ENCODE assay signal across 22 cellular contexts in genomic region chr16:85279402-85279801, GRCh38.
DNase-seq lines count a peak whose midpoint lies in the region; ATAC-seq, FAIRE-seq and TF ChIP-seq lines count a peak whose summit lies in the region.
"Had no signal": no experiment of that assay in that cellular context is flagged by ENCODE, and none has a peak within 500 bp of the region (broad histone marks: within the 10 kb centered on the region; RNA-seq: fewer than 3 reads in every experiment).

No MANE protein-coding gene starts in this region.

- H3K36me3 Mint-ChIP-seq in natural killer cell treated with Interleukin-12 subunit alpha and Interleukin-12 subunit beta and Interleukin-15 and Interleukin-18, amount 100 ng/mL, for 72 hours, result no peaks in the 10 kb centered on the region
- H3K36me3 Mint-ChIP-seq: CD14-positive monocyte had no signal

- TF ChIP-seq RAD21 in K562 (CRISPR knock-in tag; conservative IDR thresholded peaks at IDR 0.05 in 1 of 2, IDR thresholded peaks at IDR 0.05 in 1 of 2), result no peak

- no peak overlapping the region for H2AFZ ChIP-seq in K562 (ENCODE audit: low read depth, low read length)
- H2AFZ ChIP-seq in hepatocyte, result no peak overlapping the region
- H2AFZ ChIP-seq in smooth muscle cell (ENCODE audit: low read depth), result no peak overlapping the region

- no peak for TF ChIP-seq EP300 in K562 (IDR thresholded peaks at IDR 0.05; ENCODE audit: low read length)

- H3K79me2 ChIP-seq in K562 (ENCODE audit: control insufficient read depth, insufficient read depth, low read length) (peaks cover 5% of the 10 kb centered on the region; the same call in 1 of the 3 replicates), hepatocyte (peaks cover 13% of the 10 kb centered on the region), smooth muscle cell (ENCODE audit: low read depth) (peaks cover 8% of the 10 kb centered on the region)

- H3K9me1 ChIP-seq in K562 (ENCODE audit: control insufficient read depth, insufficient read depth, low read length), result no peaks in the 10 kb centered on the region

- no peak for TF ChIP-seq POLR2A in K562 (conservative IDR thresholded peaks at IDR 0.05)

- H3K4me1 ChIP-seq in BLaER1 treated with 17β-estradiol and CSF1 and Interleukin-3, amounts not matched to agents 10 nM and 100 nM, result peaks cover 26 to 100% (median 96%) of the 10 kb centered on the region in 10 experiments
- H3K4me1 ChIP-seq in K562 (replicated peaks in 1 of 2; ENCODE audit: control insufficient read depth in 2 of 2, insufficient read depth in 2 of 2, low read length in 2 of 2) (peaks cover 10 to 52% of the 10 kb centered on the region in 2 experiments), hepatocyte (ENCODE audit: insufficient read depth) (peaks cover 6% of the 10 kb centered on the region), smooth muscle cell (ENCODE audit: low read depth) (peaks cover 22% of the 10 kb centered on the region)

- H3K4me3 Mint-ChIP-seq in natural killer cell treated with Interleukin-12 subunit alpha and Interleukin-12 subunit beta and Interleukin-15 and Interleukin-18, amount 100 ng/mL, for 72 hours, result no peak overlapping the region
- H3K4me3 Mint-ChIP-seq: CD14-positive monocyte, HFFc6 had no signal

- H4K20me1 ChIP-seq in BLaER1 treated with 17β-estradiol and CSF1 and Interleukin-3, amounts not matched to agents 10 nM and 100 nM, result peaks cover 0 to 10% (median 0%) of the 10 kb centered on the region in 11 experiments; a peak in 2 of 22 replicates
- H4K20me1 ChIP-seq in K562 (replicated peaks; ENCODE audit: control insufficient read depth, insufficient read depth, low read length) (peaks cover 38% of the 10 kb centered on the region), hepatocyte (ENCODE audit: insufficient read depth, poor library complexity, severe bottlenecking) (peaks cover 8% of the 10 kb centered on the region), smooth muscle cell (ENCODE audit: low read depth) (peaks cover 97% of the 10 kb centered on the region)

- no peaks in the 10 kb centered on the region for H3K9me2 ChIP-seq in hepatocyte (replicated peaks; ENCODE audit: insufficient read depth)

- POLR2A ChIA-PET in K562 (lab: Yijun Ruan, JAX), result interaction anchor here (0.6 to 1.6 kb wide), 4 partner anchors 10 to 49 kb away, joined by 4 to 7 read pairs (median 5); no protein-coding TSS in a partner anchor

- no TSS peak for BruUV-seq in K562 (replicated peaks; lab: Mats Ljungman, UMichigan)

- H3K4me3 ChIP-seq in BLaER1 treated with 17β-estradiol and CSF1 and Interleukin-3, amounts not matched to agents 10 nM and 100 nM, result peak overlapping the region in 3 of 10 experiments; percentile 1 to 13 (median 3); a peak in 3 of 20 replicates
- no peak overlapping the region for H3K4me3 ChIP-seq in K562
- no peak overlapping the region for H3K4me3 ChIP-seq in hepatocyte
- H3K4me3 ChIP-seq in smooth muscle cell, result no peak overlapping the region

- no peaks in the 10 kb centered on the region for H3K4me1 Mint-ChIP-seq in natural killer cell treated with Interleukin-12 subunit alpha and Interleukin-12 subunit beta and Interleukin-15 and Interleukin-18, amount 100 ng/mL, for 72 hours (ENCODE audit: low read depth in 2 of 2)
- H3K4me1 Mint-ChIP-seq: CD14-positive monocyte had no signal

- H3K36me3 ChIP-seq in BLaER1 treated with 17β-estradiol and CSF1 and Interleukin-3, amounts not matched to agents 10 nM and 100 nM, result no peaks in the 10 kb centered on the region
- H3K36me3 ChIP-seq in K562 (ENCODE audit: control insufficient read depth, insufficient read depth, low read length) (no peaks in the 10 kb centered on the region), hepatocyte (replicated peaks; ENCODE audit: insufficient read depth, low read depth) (no peaks in the 10 kb centered on the region), smooth muscle cell (ENCODE audit: low read depth) (no peaks in the 10 kb centered on the region)

- no peaks in the 10 kb centered on the region for H3K9me3 ChIP-seq in BLaER1 treated with 17β-estradiol and CSF1 and Interleukin-3, amounts not matched to agents 10 nM and 100 nM (replicated peaks in 1 of 11)
- no peaks in the 10 kb centered on the region for H3K9me3 ChIP-seq in K562 (replicated peaks; ENCODE audit: control insufficient read depth, insufficient read depth, low read depth, low read length)
- no peaks in the 10 kb centered on the region for H3K9me3 ChIP-seq in hepatocyte (ENCODE audit: low read depth)
- no peaks in the 10 kb centered on the region for H3K9me3 ChIP-seq in smooth muscle cell (replicated peaks; ENCODE audit: low read depth)

- TF ChIP-seq CTCF in K562 (IDR thresholded peaks at IDR 0.05 in 2 of 3, conservative IDR thresholded peaks at IDR 0.05 in 1 of 3; ENCODE audit: insufficient read depth in 2 of 3, low read depth in 1 of 3, low read length in 3 of 3), result no peak
- TF ChIP-seq CTCF in hepatocyte (IDR thresholded peaks at IDR 0.05; ENCODE audit: poor library complexity), result no peak
- TF ChIP-seq CTCF in smooth muscle cell (IDR thresholded peaks at IDR 0.05; ENCODE audit: borderline replicate concordance, insufficient read depth, poor library complexity, severe bottlenecking), result no peak

- H3K9me3 Mint-ChIP-seq in natural killer cell treated with Interleukin-12 subunit alpha and Interleukin-12 subunit beta and Interleukin-15 and Interleukin-18, amount 100 ng/mL, for 72 hours, result no peaks in the 10 kb centered on the region
- H3K9me3 Mint-ChIP-seq: CD14-positive monocyte, HFFc6 had no signal

- DNase-seq in K562 (ENCODE audit: extremely low read depth in 1 of 4, low spot score in 3 of 4), result no peak
- no peak for DNase-seq in hepatocyte (ENCODE audit: low spot score)
- DNase-seq in smooth muscle cell (lab: John Stamatoyannopoulos, UW; ENCODE audit: unreplicated experiment), result no peak
- DNase-seq in OCI-M1 (lab: John Stamatoyannopoulos, UW), result no peak
- no peak for DNase-seq in hippocampal formation (lab: John Stamatoyannopoulos, UW)
- no peak for DNase-seq in natural killer cell treated with Interleukin-12 subunit alpha and Interleukin-12 subunit beta and Interleukin-15 and Interleukin-18, amount 100 ng/mL, for 72 hours (ENCODE audit: low spot score)
- DNase-seq: AML-193, DMS53, GDM1, HFFc6, KG1, NCI-H1092 treated with DMSO at 0.1 percent for 48 hours, NCI-H1436 treated with DMSO at 0.1 percent for 48 hours, NCI-H1930, NCI-H510A, SIG-M5 had no signal

- WGBS in K562 (ENCODE audit: insufficient coverage, low coverage, missing lambda C conversion rate), result 96% methylated on average over 4 of the region's 4 CpGs
- 87% methylated on average over 4 of the region's 4 CpGs for WGBS in hepatocyte (ENCODE audit: low lambda C conversion rate, missing lambda C conversion rate)
- 72% methylated on average over 4 of the region's 4 CpGs for WGBS in smooth muscle cell (ENCODE audit: low lambda C conversion rate)

- H3K9ac ChIP-seq in BLaER1 treated with 17β-estradiol and CSF1 and Interleukin-3, amounts not matched to agents 10 nM and 100 nM, result peak overlapping the region in 5 of 11 experiments; percentile 10 to 73 (median 57); a peak in 8 of 22 replicates
- H3K9ac ChIP-seq in K562 (ENCODE audit: insufficient read depth in 1 of 2, low read depth in 2 of 2, low read length in 2 of 2) (0 out of 4 replicates have a peak overlapping the region, but pooled peaks of 1 of the 2 experiments have one; percentile 23), smooth muscle cell (ENCODE audit: low read depth) (no peak overlapping the region)

- no peak overlapping the region for H3K27ac Mint-ChIP-seq in natural killer cell treated with Interleukin-12 subunit alpha and Interleukin-12 subunit beta and Interleukin-15 and Interleukin-18, amount 100 ng/mL, for 72 hours
- H3K27ac Mint-ChIP-seq: HFFc6 had no signal

- no peak for FAIRE-seq in K562 (lab: Jason Lieb, UNC)
- FAIRE-seq: GM18507, H54 had no signal

- intact Hi-C loops in K562 (cut with micrococcal nuclease), result no loop called here

- H3K27me3 ChIP-seq in BLaER1 treated with 17β-estradiol and CSF1 and Interleukin-3, amounts not matched to agents 10 nM and 100 nM, result peaks cover 0 to 11% (median 0%) of the 10 kb centered on the region in 11 experiments; a peak in 2 of 22 replicates
- H3K27me3 ChIP-seq in K562 (ENCODE audit: control insufficient read depth in 2 of 2, insufficient read depth in 2 of 2, low read length in 2 of 2) (no peaks in the 10 kb centered on the region), hepatocyte (no peaks in the 10 kb centered on the region), smooth muscle cell (ENCODE audit: low read depth) (no peaks in the 10 kb centered on the region)

- H3K27me3 Mint-ChIP-seq in natural killer cell treated with Interleukin-12 subunit alpha and Interleukin-12 subunit beta and Interleukin-15 and Interleukin-18, amount 100 ng/mL, for 72 hours, result no peaks in the 10 kb centered on the region

- in situ Hi-C loops in K562 (cut with MboI), result no loop called here

- CTCF ChIA-PET in K562 (lab: Yijun Ruan, JAX; ENCODE audit: low intra/inter-chr PET ratio), result no interaction called here

- H3K4me2 ChIP-seq in BLaER1 treated with 17β-estradiol and CSF1 and Interleukin-3, amounts not matched to agents 10 nM and 100 nM, result peak overlapping the region; percentile 49 to 91 (median 75)
- H3K4me2 ChIP-seq in K562 (ENCODE audit: insufficient read depth, low read length) (no peak overlapping the region), hepatocyte (no peak overlapping the region), smooth muscle cell (peak overlapping the region; percentile 31)

- ATAC-seq in K562 (no peak), HG03432 (IDR thresholded peaks at IDR 0.05; ENCODE audit: unreplicated experiment) (no peak)
- ATAC-seq in natural killer cell treated with Interleukin-12 subunit alpha and Interleukin-12 subunit beta and Interleukin-15 and Interleukin-18, amount 100 ng/mL, for 72 hours, result no peak
- ATAC-seq: Panc1 had no signal

- peak overlapping the region in 6 of 11 experiments; percentile 1 to 75 (median 61); a peak in 9 of 22 replicates for H3K27ac ChIP-seq in BLaER1 treated with 17β-estradiol and CSF1 and Interleukin-3, amounts not matched to agents 10 nM and 100 nM
- no peak overlapping the region for H3K27ac ChIP-seq in K562 (ENCODE audit: extremely low read depth, low read depth, low read length)
- peak overlapping the region; percentile 28 for H3K27ac ChIP-seq in hepatocyte
- H3K27ac ChIP-seq in smooth muscle cell (ENCODE audit: low read depth), result no peak overlapping the region

- H3F3A ChIP-seq in smooth muscle cell (ENCODE audit: low read depth), result no peaks in the 10 kb centered on the region

TF ChIP-seq in K562, 482 proteins besides CTCF, POLR2A, EP300 and RAD21 (continues in another document):
- TF ChIP-seq MEIS2 (IDR thresholded peaks at IDR 0.05; ENCODE audit: partially characterized antibody), result peak; percentile 33
- TF ChIP-seq CBFA2T3 (IDR thresholded peaks at IDR 0.05), result no peak
- TF ChIP-seq RBM14 (IDR thresholded peaks at IDR 0.05; ENCODE audit: borderline replicate concordance, insufficient read depth, low read depth, low read length), result no peak
- TF ChIP-seq HMG20B (CRISPR knock-in tag; IDR thresholded peaks at IDR 0.05), result no peak

Comparison
In these comparisons a context has a peak if more than half of its experiments do, and no peak if none do; other contexts are left out.
1. H3K27ac ChIP-seq: peak in BLaER1 treated with 17β-estradiol and CSF1 and Interleukin-3, amounts not matched to agents 10 nM and 100 nM (6 of 11) and hepatocyte (single experiment); none in K562 (single experiment) and smooth muscle cell (single experiment).
2. H3K4me2 ChIP-seq: peak in BLaER1 treated with 17β-estradiol and CSF1 and Interleukin-3, amounts not matched to agents 10 nM and 100 nM (11 of 11) and smooth muscle cell (single experiment); none in K562 (single experiment) and hepatocyte (single experiment).